21 cellular contexts compared by ENCODE assay signal in the genomic region with DNA sequence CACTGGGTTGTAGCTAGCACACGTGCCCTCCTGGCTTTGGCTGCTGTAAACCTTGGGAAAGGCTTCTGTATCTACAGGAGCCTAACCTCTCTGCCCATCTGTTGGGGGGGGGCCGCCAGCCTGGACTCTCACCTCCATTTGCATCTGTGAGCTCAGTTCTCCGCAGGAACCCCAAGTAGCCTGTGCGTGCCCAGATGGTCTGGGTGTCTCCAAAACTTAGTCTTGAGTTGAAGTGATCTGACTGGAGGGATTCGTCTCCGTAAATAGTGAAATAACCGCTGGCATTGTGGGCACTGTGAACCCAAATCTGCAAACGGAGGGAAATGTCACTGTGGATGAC.
"Had no signal": no experiment of that assay in that cellular context is flagged by ENCODE, and none has a peak within 500 bp of the region (broad histone marks: within the 10 kb centered on the region; RNA-seq: fewer than 3 reads in every experiment).

No MANE protein-coding gene starts in this region.

- H3K9me3 Mint-ChIP-seq: activated naive CD4-positive, alpha-beta T cell treated with anti-CD3 and anti-CD28 coated beads, Interleukin-2, amount 10 ng/mL, durations not matched to agents 7 days and 5 days; activated naive CD8-positive, alpha-beta T cell treated with anti-CD3 and anti-CD28 coated beads, Interleukin-2, amount 50 U/mL, for 24 hours; activated T-cell treated with anti-CD3 and anti-CD28 coated beads, Interleukin-2, amount 50 U/mL, for 24 hours; endodermal cell; naive thymus-derived CD8-positive, alpha-beta T cell; T-helper 1 cell treated with Interleukin-12 subunit alpha and Interleukin-12 subunit beta and Interleukin-4 antibody, amounts not matched to agents 30 μg/mL and 1 μg/mL, for 36 hours had no signal

- H3K27me3 Mint-ChIP-seq: activated naive CD8-positive, alpha-beta T cell treated with anti-CD3 and anti-CD28 coated beads, Interleukin-2, amount 50 U/mL, for 24 hours; activated T-cell treated with anti-CD3 and anti-CD28 coated beads, Interleukin-2, amount 50 U/mL, for 24 hours had no signal

- H3K36me3 Mint-ChIP-seq: activated naive CD4-positive, alpha-beta T cell treated with anti-CD3 and anti-CD28 coated beads, Interleukin-2, amount 10 ng/mL, durations not matched to agents 7 days and 5 days had no signal

- H3K4me3 Mint-ChIP-seq: activated naive CD4-positive, alpha-beta T cell treated with anti-CD3 and anti-CD28 coated beads, Interleukin-2, amount 10 ng/mL, durations not matched to agents 7 days and 5 days; activated naive CD8-positive, alpha-beta T cell treated with anti-CD3 and anti-CD28 coated beads, Interleukin-2, amount 50 U/mL, for 24 hours; activated T-cell treated with anti-CD3 and anti-CD28 coated beads, Interleukin-2, amount 50 U/mL, for 24 hours; endodermal cell; T-helper 1 cell treated with Interleukin-12 subunit alpha and Interleukin-12 subunit beta and Interleukin-4 antibody, amounts not matched to agents 30 μg/mL and 1 μg/mL, for 36 hours had no signal

- H3K27ac Mint-ChIP-seq: activated naive CD4-positive, alpha-beta T cell treated with anti-CD3 and anti-CD28 coated beads, Interleukin-2, amount 10 ng/mL, durations not matched to agents 7 days and 5 days; endodermal cell had no signal

- H3K4me2 ChIP-seq: hepatocyte had no signal

- H3K4me1 Mint-ChIP-seq: endodermal cell had no signal

- H3K4me3 ChIP-seq: colonic mucosa, hepatocyte, sigmoid colon, stomach, vagina had no signal

- H3K27ac ChIP-seq: brain microvascular endothelial cell, colonic mucosa, epithelial cell of prostate, hepatocyte, sigmoid colon, stomach, vagina, VCaP had no signal

- H3K27me3 ChIP-seq: brain microvascular endothelial cell, colonic mucosa, hepatocyte, sigmoid colon, stomach, vagina had no signal

- H2AFZ ChIP-seq: hepatocyte had no signal

- ATAC-seq: left cardiac atrium; naive thymus-derived CD8-positive, alpha-beta T cell had no signal

- H3K79me2 ChIP-seq: hepatocyte had no signal

- DNase-seq: activated CD4-positive, alpha-beta T cell treated with anti-CD3 and anti-CD28 coated beads, Interleukin-2, amount 50 U/mL, for 4 hours; activated effector memory CD4-positive, alpha-beta T cell treated with Interleukin-2 at 50 U/mL for 16 hours; activated naive CD4-positive, alpha-beta T cell treated with anti-CD3 and anti-CD28 coated beads, Interleukin-2, amount 10 ng/mL, durations not matched to agents 7 days and 5 days; activated naive CD8-positive, alpha-beta T cell treated with anti-CD3 and anti-CD28 coated beads, Interleukin-2, amount 50 U/mL, for 24 hours; activated T-cell treated with anti-CD3 and anti-CD28 coated beads, Interleukin-2, amount 50 U/mL, for 24 hours; brain microvascular endothelial cell; central memory CD4-positive, alpha-beta T cell; colonic mucosa; endodermal cell; foreskin fibroblast; left cardiac atrium; mesendoderm; naive thymus-derived CD8-positive, alpha-beta T cell; sigmoid colon; stomach; trophoblast cell had no signal

- H3K4me1 ChIP-seq: colonic mucosa, vagina had no signal

- H3K9me3 ChIP-seq: colonic mucosa, sigmoid colon, stomach, vagina had no signal

- H3K36me3 ChIP-seq: brain microvascular endothelial cell, colonic mucosa had no signal
